8 cellular contexts compared by ENCODE assay signal in genomic region chr1:22696610-22697009, GRCh38. TPM values are rescaled to one million over a fixed set of nuclear protein-coding genes. Genes with fewer than 3 reads are reported as not detected.
"Had no signal": no experiment of that assay in that cellular context is flagged by ENCODE, and none has a peak within 500 bp of the region (broad histone marks: within the 10 kb centered on the region; RNA-seq: fewer than 3 reads in every experiment).

No MANE protein-coding gene starts in this region.

- DNase-seq: GDM1, GF-D8 had no signal

- FAIRE-seq: G401.6, GM12891, GM12892, GM18507, GM19239 had no signal

- H3K4me3 ChIP-seq: GM12878 had no signal

- ATAC-seq: GM12878 had no signal

RNA-seq across cellular contexts. Expression of gene C1QB, which starts 43.6 kb away (rescaled TPM):
- polyA plus RNA-seq: GM12878 had no signal

RNA-seq across cellular contexts. Expression of gene C1QC, which starts 53.2 kb away (rescaled TPM):
- polyA plus RNA-seq: GM12878 had no signal
